In the genomic region with DNA sequence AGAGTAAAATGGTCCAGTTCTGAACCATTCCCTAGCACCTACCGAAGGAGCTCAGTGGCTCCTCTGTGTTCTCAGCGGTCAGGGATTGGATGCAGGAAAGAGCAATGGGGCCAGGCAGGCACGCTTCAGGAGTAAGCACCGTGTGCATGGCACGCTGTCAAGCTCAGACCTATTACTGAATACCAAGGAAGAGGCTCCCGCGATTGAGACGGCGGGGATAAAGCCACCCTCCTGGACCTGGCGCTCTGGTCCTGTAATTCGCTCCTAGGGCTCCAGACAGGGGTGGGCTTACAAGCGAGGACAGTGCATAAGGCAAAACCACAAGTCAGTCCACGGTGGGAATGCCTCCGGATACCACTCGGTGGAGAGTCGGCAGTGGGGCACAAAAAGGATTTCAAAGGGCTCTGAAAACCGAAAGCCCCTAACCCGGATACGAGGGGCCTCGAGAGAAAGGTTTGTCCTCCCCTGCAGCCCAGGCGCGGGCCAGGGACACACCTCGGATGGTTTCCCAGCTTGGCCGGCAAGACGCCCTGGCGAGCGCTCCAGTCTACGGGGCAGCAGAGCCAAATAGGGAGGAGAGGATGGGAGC, we compare ENCODE assay signal across 8 cellular contexts. TPM values are rescaled to one million over a fixed set of nuclear protein-coding genes. Genes with fewer than 3 reads are reported as not detected.
DNase-seq lines count a peak whose midpoint lies in the region; ATAC-seq, FAIRE-seq and TF ChIP-seq lines count a peak whose summit lies in the region.

No MANE protein-coding gene starts in this region.

- no peak for TF ChIP-seq POLR2A in spleen (IDR thresholded peaks at IDR 0.05)

- H3K27me3 Mint-ChIP-seq in Calu3 (ENCODE audit: unreplicated experiment), result no peaks in the 10 kb centered on the region

- H3K27me3 ChIP-seq in RWPE2 (ENCODE audit: insufficient read depth, poor library complexity, severe bottlenecking) (no peaks in the 10 kb centered on the region), spleen (replicated peaks in 1 of 7) (no peaks in the 10 kb centered on the region)

- intact Hi-C loops in Calu3 (cut with micrococcal nuclease; ENCODE audit: unreplicated experiment), result loop anchor here (10.0 kb wide), 1 partner anchor 326 kb away; no protein-coding TSS in a partner anchor
- intact Hi-C loops in kidney (cut with DNase I), result no loop called here
- intact Hi-C loops in spleen (cut with DNase I; ENCODE audit: low total_unique reads), result loop anchor here (10.0 kb wide), 2 partner anchors 896 to 1016 kb away; no protein-coding TSS in a partner anchor

- ATAC-seq in RWPE2 (ENCODE audit: low read depth), result peak; percentile 43
- no peak for ATAC-seq in HG02610 (IDR thresholded peaks at IDR 0.05; ENCODE audit: unreplicated experiment)

- no peak overlapping the region for H3K27ac Mint-ChIP-seq in Calu3 (ENCODE audit: unreplicated experiment)

- FAIRE-seq in kidney (lab: Jason Lieb, UNC), result no peak

- BruUV-seq in Calu3 (replicated peaks; lab: Mats Ljungman, UMichigan), result no TSS peak

- peak overlapping the region; percentile 58 to 81 for H3K9ac ChIP-seq in kidney (ENCODE audit: low read length in 2 of 2)

- POLR2A ChIA-PET in HEK293T (lab: Yijun Ruan, JAX), result interaction anchor here (1.0 kb wide), 1 partner anchor 35 kb away, joined by 3 read pairs; a partner anchor contains a TSS

- peak overlapping the region; percentile 65 for H3K4me3 ChIP-seq in RWPE2 (ENCODE audit: severe bottlenecking)
- H3K4me3 ChIP-seq in kidney (ENCODE audit: low read length in 2 of 2), result peak overlapping the region; percentile 71 to 83
- H3K4me3 ChIP-seq in spleen, result peak overlapping the region; percentile 66 to 95 (median 80)

- H3K4me1 ChIP-seq in RWPE2 (ENCODE audit: insufficient read depth, poor library complexity, severe bottlenecking), result no peaks in the 10 kb centered on the region
- H3K4me1 ChIP-seq in kidney (ENCODE audit: control insufficient read depth in 1 of 2, insufficient read depth in 1 of 2, low read depth in 1 of 2, low read length in 2 of 2), result peaks cover 6 to 7% of the 10 kb centered on the region in 2 donors
- H3K4me1 ChIP-seq in spleen, result peaks cover 12 to 53% (median 22%) of the 10 kb centered on the region in 6 donors

- H3K4me3 Mint-ChIP-seq in Calu3 (ENCODE audit: low read depth, unreplicated experiment), result peak overlapping the region; percentile 81

- TF ChIP-seq CTCF in Calu3 (IDR thresholded peaks at IDR 0.05; ENCODE audit: unreplicated experiment), result no peak
- TF ChIP-seq CTCF in RWPE2 (IDR thresholded peaks at IDR 0.05; ENCODE audit: poor library complexity, severe bottlenecking), result no peak
- TF ChIP-seq CTCF in kidney (IDR thresholded peaks at IDR 0.05; ENCODE audit: borderline replicate concordance, extremely low read depth, insufficient read depth), result no peak
- TF ChIP-seq CTCF in spleen (IDR thresholded peaks at IDR 0.05 in 8 of 11, conservative IDR thresholded peaks at IDR 0.05 in 3 of 11), result no peak

- WGBS in spleen, 5 donors, result 21 to 32% (median 24%) methylated on average over 21 to 28 of the region's 28 CpGs

- H3K9me3 ChIP-seq in RWPE2 (ENCODE audit: severe bottlenecking), result no peaks in the 10 kb centered on the region
- no peaks in the 10 kb centered on the region for H3K9me3 ChIP-seq in kidney (ENCODE audit: control insufficient read depth in 1 of 2, low read length in 2 of 2)
- H3K9me3 ChIP-seq in spleen, result no peaks in the 10 kb centered on the region

- H3K27ac ChIP-seq in RWPE2 (ENCODE audit: poor library complexity, severe bottlenecking) (peak overlapping the region; percentile 56), kidney (ENCODE audit: low read depth in 2 of 2, low read length in 2 of 2) (peak overlapping the region; percentile 2 to 75), spleen (peak overlapping the region; percentile 75 to 91 (median 86))

- peaks cover 22% of the 10 kb centered on the region for H3K36me3 Mint-ChIP-seq in Calu3 (ENCODE audit: insufficient read depth, unreplicated experiment)

- DNase-seq in Calu3 (no peak), HEK293T (ENCODE audit: extremely low spot score) (peak; percentile 43), RWPE2 (ENCODE audit: low spot score) (peak; percentile 67), cerebellar nuclear complex (lab: John Stamatoyannopoulos, UW) (peak; percentile 10 to 38), kidney (peak; percentile 81), spleen (peak; percentile 87), hippocampal formation (lab: John Stamatoyannopoulos, UW) (no peak)

- peaks cover 7% of the 10 kb centered on the region for H3K4me1 Mint-ChIP-seq in Calu3 (ENCODE audit: low read depth, unreplicated experiment)

- no peaks in the 10 kb centered on the region for H3K9me3 Mint-ChIP-seq in Calu3 (ENCODE audit: low read depth, unreplicated experiment)

- no peaks in the 10 kb centered on the region; the same call in 1 of the 2 replicates for H3K36me3 ChIP-seq in RWPE2 (ENCODE audit: low read depth)
- H3K36me3 ChIP-seq in kidney (ENCODE audit: control insufficient read depth in 1 of 2, insufficient read depth in 2 of 2, low read length in 2 of 2), result no peaks in the 10 kb centered on the region
- H3K36me3 ChIP-seq in spleen, result no peaks in the 10 kb centered on the region

- CTCF ChIA-PET in Calu3 (lab: Charles Lee), result no interaction called here
- CTCF ChIA-PET in HEK293T (lab: Yijun Ruan, JAX), result interaction anchor here (0.5 kb wide), 1 partner anchor 556 kb away, joined by 3 read pairs; no protein-coding TSS in a partner anchor

TF ChIP-seq in HEK293T, 16 proteins besides CTCF, POLR2A, EP300 and RAD21:
- no peak for TF ChIP-seq ARNT (IDR thresholded peaks at IDR 0.05)
- TF ChIP-seq ZNF384 (IDR thresholded peaks at IDR 0.05), result no peak
- no peak for TF ChIP-seq LEF1 (IDR thresholded peaks at IDR 0.05; ENCODE audit: borderline replicate concordance)
- no peak for TF ChIP-seq BHLHE40 (IDR thresholded peaks at IDR 0.05; ENCODE audit: borderline replicate concordance)
- TF ChIP-seq HDGF (IDR thresholded peaks at IDR 0.05; ENCODE audit: borderline replicate concordance), result no peak
- TF ChIP-seq TARDBP (IDR thresholded peaks at IDR 0.05), result no peak
- TF ChIP-seq FOXA1 (IDR thresholded peaks at IDR 0.05), result no peak
TF ChIP-seq in HEK293T: peak in this region for 0.

RNA-seq across cellular contexts. Expression of a gene that starts 1.0 kb away (rescaled TPM):
- total RNA-seq in Calu3 (2022) (13.2 and 14.2 TPM in 2 replicates), kidney (20.5 TPM), spleen (10 to 100 TPM; 11.0 to 16.7 (median 14.2) TPM)
- polyA plus RNA-seq in kidney (ENCODE audit: insufficient read depth, low read depth, low replicate concordance) (42.7 TPM), spleen (10 to 100 TPM in 2 of 3 donors, 1 to 10 TPM in 1; 7.0 to 11.9 (median 10.1) TPM)

RNA-seq across cellular contexts. Expression of a gene that starts 34.9 kb away (rescaled TPM):
- total RNA-seq in Calu3 (2022) (27.6 and 28.5 TPM in 2 replicates), kidney (28.9 TPM), spleen (10 to 100 TPM; 20.4 to 29.3 (median 23.5) TPM)
- polyA plus RNA-seq in kidney (ENCODE audit: insufficient read depth, low read depth, low replicate concordance) (6.5 TPM), spleen (1 to 10 TPM; 4.5 to 7.0 (median 5.3) TPM)

RNA-seq across cellular contexts. Expression of a gene that starts 55.8 kb away (rescaled TPM):
- 5.4 and 8.9 TPM in 2 replicates for total RNA-seq in Calu3 (2022)
- total RNA-seq in kidney, result 12.8 TPM
- 7.8 TPM for polyA plus RNA-seq in kidney (ENCODE audit: insufficient read depth, low read depth, low replicate concordance)
- total RNA-seq in spleen, result 10 to 100 TPM; 12.8 to 24.6 (median 16.3) TPM
- 10 to 100 TPM; 16.4 to 19.7 (median 19.4) TPM for polyA plus RNA-seq in spleen

Comparison
In these comparisons a context has a peak if more than half of its experiments do, and no peak if none do; other contexts are left out.
1. DNase-seq: peak in HEK293T (single experiment), RWPE2 (single experiment), cerebellar nuclear complex (2 of 2), kidney (single experiment) and spleen (single experiment); none in Calu3 (single experiment) and hippocampal formation (0 of 2).
2. Peak in every context shown above with its lines, with median percentiles within 50 percentile points of each other: H3K27ac ChIP-seq and H3K4me3 ChIP-seq.